ENCODE assay signal across 16 cellular contexts in genomic region chr1:27592191-27592590, GRCh38. TPM values are rescaled to one million over a fixed set of nuclear protein-coding genes. Genes with fewer than 3 reads are reported as not detected.
DNase-seq lines count a peak whose midpoint lies in the region; ATAC-seq and TF ChIP-seq lines count a peak whose summit lies in the region.
"Had no signal": no experiment of that assay in that cellular context is flagged by ENCODE, and none has a peak within 500 bp of the region (broad histone marks: within the 10 kb centered on the region; RNA-seq: fewer than 3 reads in every experiment).

No MANE protein-coding gene starts in this region.

- H3K9me3 ChIP-seq in WERI-Rb-1 (ENCODE audit: severe bottlenecking) (no peaks in the 10 kb centered on the region), right atrium auricular region (no peaks in the 10 kb centered on the region), uterus (no peaks in the 10 kb centered on the region), prostate gland (no peaks in the 10 kb centered on the region)
- H3K9me3 ChIP-seq: upper lobe of left lung had no signal

- H3K27ac ChIP-seq in WERI-Rb-1 = peak overlapping the region; percentile 94
- peak overlapping the region; percentile 67 to 75 for H3K27ac ChIP-seq in right atrium auricular region
- H3K27ac ChIP-seq in uterus = peak overlapping the region; percentile 92 to 99
- H3K27ac ChIP-seq in prostate gland = no peak overlapping the region
- H3K27ac ChIP-seq: HL-60 had no signal

- DNase-seq in Right ventricle myocardium superior (peak; percentile 29), Right ventricle myocardium inferior (ENCODE audit: missing footprints) (no peak), WERI-Rb-1 (peak; percentile 54), right atrium auricular region (ENCODE audit: low spot score) (no peak), uterus (peak in 1 of 2 donors; percentile 18), GDM1 (lab: John Stamatoyannopoulos, UW) (no peak), prostate gland (ENCODE audit: low spot score) (no peak), activated gamma-delta T cell (lab: John Stamatoyannopoulos, UW) (no peak)
- DNase-seq: activated CD4-positive, alpha-beta T cell treated with anti-CD3 and anti-CD28 coated beads, Interleukin-2, amount 10 ng/mL, durations not matched to agents 7 days and 5 days; activated gamma-delta T cell treated with Interleukin-2 at 50 U/mL for 16 hours; CD8-positive, alpha-beta T cell; GOT3; upper lobe of left lung had no signal

- ATAC-seq in Right ventricle myocardium superior (ENCODE audit: poor library complexity) = no peak
- no peak for ATAC-seq in Right ventricle myocardium inferior
- ATAC-seq: CD8-positive, alpha-beta T cell; stimulated activated memory B cell treated with anti-CD40 and anti-IgM and Interleukin-4, amounts not matched to agents 10 μg/mL and 1 μg/mL and 100 μg/mL, for 72 hours had no signal

- TF ChIP-seq POLR2A in uterus (IDR thresholded peaks at IDR 0.05) (no peak), prostate gland (IDR thresholded peaks at IDR 0.05) (no peak)

- no peaks in the 10 kb centered on the region for H3K27me3 ChIP-seq in WERI-Rb-1 (ENCODE audit: insufficient read depth, low read depth, severe bottlenecking)
- no peaks in the 10 kb centered on the region for H3K27me3 ChIP-seq in right atrium auricular region
- no peaks in the 10 kb centered on the region for H3K27me3 ChIP-seq in uterus
- H3K27me3 ChIP-seq in prostate gland (replicated peaks; ENCODE audit: insufficient read depth) = no peaks in the 10 kb centered on the region
- H3K27me3 ChIP-seq: upper lobe of left lung had no signal

- WGBS in prostate gland = 75% methylated on average over 13 of the region's 13 CpGs

- peaks cover 0 to 100% of the 10 kb centered on the region in 2 donors for H3K4me1 ChIP-seq in right atrium auricular region
- peaks cover 19 to 67% of the 10 kb centered on the region in 2 donors for H3K4me1 ChIP-seq in uterus
- H3K4me1 ChIP-seq in prostate gland (replicated peaks) = peaks cover 12% of the 10 kb centered on the region

- peak overlapping the region; percentile 31 for H3K4me3 ChIP-seq in WERI-Rb-1 (ENCODE audit: low read depth, low read length)
- H3K4me3 ChIP-seq in right atrium auricular region = no peak overlapping the region
- H3K4me3 ChIP-seq in uterus = no peak overlapping the region
- no peak overlapping the region for H3K4me3 ChIP-seq in prostate gland
- H3K4me3 ChIP-seq: upper lobe of left lung had no signal

- intact Hi-C loops in Right ventricle myocardium superior (cut with DNase I) = no loop called here
- intact Hi-C loops in Right ventricle myocardium inferior (cut with DNase I) = no loop called here
- intact Hi-C loops in uterus (cut with DNase I; ENCODE audit: low total_unique reads) = no loop called here
- intact Hi-C loops in prostate gland (cut with DNase I) = no loop called here

- H3K36me3 ChIP-seq in WERI-Rb-1 (peaks cover 5% of the 10 kb centered on the region), right atrium auricular region (no peaks in the 10 kb centered on the region), uterus (no peaks in the 10 kb centered on the region), prostate gland (no peaks in the 10 kb centered on the region)

- TF ChIP-seq CTCF in WERI-Rb-1 (IDR thresholded peaks at IDR 0.05; ENCODE audit: low read depth, low read length) (no peak), right atrium auricular region (IDR thresholded peaks at IDR 0.05) (no peak), uterus (IDR thresholded peaks at IDR 0.05) (no peak), prostate gland (IDR thresholded peaks at IDR 0.05) (no peak)

RNA-seq across cellular contexts. Expression of gene AHDC1, which starts 11.8 kb away (rescaled TPM):
- total RNA-seq in Right ventricle myocardium superior (47.4 TPM), Right ventricle myocardium inferior (51.2 TPM), right atrium auricular region (10 to 100 TPM; 23.5 to 35.0 TPM), uterus (100 to 1,000 TPM in 1 of 4 donors, 10 to 100 TPM in 3; 11.2 to 179 (median 50.7) TPM), prostate gland (10 to 100 TPM; 27.1 to 83.7 TPM)

RNA-seq across cellular contexts. Expression of gene FGR, which starts 42.8 kb away (rescaled TPM):
- 3.7 TPM for total RNA-seq in Right ventricle myocardium superior
- 5.1 TPM for total RNA-seq in Right ventricle myocardium inferior
- 10 to 100 TPM in 1 of 2 donors, 1 to 10 TPM in 1; 5.7 to 19.8 TPM for total RNA-seq in right atrium auricular region
- total RNA-seq in uterus = 10 to 100 TPM in 3 of 4 donors, 1 to 10 TPM in 1; 3.0 to 35.9 (median 18.8) TPM
- total RNA-seq in prostate gland = 10 to 100 TPM in 1 of 2 donors, 1 to 10 TPM in 1; 4.0 to 10.8 TPM
- total RNA-seq: activated CD4-positive, alpha-beta T cell treated with anti-CD3 and anti-CD28 coated beads, Interleukin-2, amount 10 ng/mL, durations not matched to agents 7 days and 5 days; chondrocyte had no signal

Comparison
In these comparisons a context has a peak if more than half of its experiments do, and no peak if none do; other contexts are left out.
1. DNase-seq: peak in Right ventricle myocardium superior (single experiment) and WERI-Rb-1 (single experiment); none in Right ventricle myocardium inferior (single experiment), right atrium auricular region (single experiment), GDM1 (single experiment), prostate gland (single experiment) and activated gamma-delta T cell (single experiment).
2. H3K27ac ChIP-seq: peak in WERI-Rb-1 (single experiment), right atrium auricular region (2 of 2) and uterus (2 of 2); none in prostate gland (0 of 2).